In the genomic region with DNA sequence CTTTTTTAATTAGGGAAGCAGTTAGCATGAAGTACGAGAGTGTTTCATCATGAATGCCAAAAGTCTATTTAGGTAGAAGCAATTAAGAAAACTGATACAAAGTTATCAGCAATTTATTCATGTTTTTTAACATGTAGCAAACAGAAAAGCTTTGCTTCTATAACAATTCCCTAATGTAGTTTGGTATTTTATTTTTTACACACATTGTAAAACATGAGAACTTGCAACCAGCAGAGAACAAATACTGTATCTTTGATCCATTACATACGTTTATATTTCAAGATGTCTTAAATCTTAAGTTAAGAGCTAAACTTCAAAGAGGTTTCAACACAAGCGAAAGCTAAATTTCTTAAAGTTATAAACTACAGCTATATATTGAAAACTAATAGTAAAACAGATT, we compare ENCODE assay signal across 19 cellular contexts.
"Had no signal": no experiment of that assay in that cellular context is flagged by ENCODE, and none has a peak within 500 bp of the region (broad histone marks: within the 10 kb centered on the region; RNA-seq: fewer than 3 reads in every experiment).

No MANE protein-coding gene starts in this region.

- H3K27ac Mint-ChIP-seq: natural killer cell; stimulated activated naive CD8-positive, alpha-beta T cell treated with anti-CD3 and anti-CD28 coated beads, Interleukin-15, Interleukin-2, amounts not matched to agents 100 ng/mL and 50 ng/mL, for 24 hours had no signal

- H3K36me3 Mint-ChIP-seq: natural killer cell had no signal

- H3K9me3 ChIP-seq: heart right ventricle, prostate gland, right lobe of liver, tibial artery, upper lobe of right lung, vagina had no signal

- H3K9ac ChIP-seq: parathyroid adenoma had no signal

- H3K4me3 ChIP-seq: heart right ventricle, prostate gland, right lobe of liver, tibial artery, upper lobe of right lung, vagina had no signal

- H3K4me3 Mint-ChIP-seq: mesothelial cell of epicardium; natural killer cell; stimulated activated memory B cell treated with anti-CD40 and anti-IgM and Interleukin-4, amounts not matched to agents 10 μg/mL and 1 μg/mL and 100 μg/mL, for 72 hours; stimulated activated naive CD8-positive, alpha-beta T cell treated with anti-CD3 and anti-CD28 coated beads, Interleukin-15, Interleukin-2, amounts not matched to agents 100 ng/mL and 50 ng/mL, for 24 hours had no signal

- H3K36me3 ChIP-seq: heart right ventricle, prostate gland, right lobe of liver, tibial artery, upper lobe of right lung, vagina had no signal

- H3K9me3 Mint-ChIP-seq: mesothelial cell of epicardium; natural killer cell; stimulated activated memory B cell treated with anti-CD40 and anti-IgM and Interleukin-4, amounts not matched to agents 10 μg/mL and 1 μg/mL and 100 μg/mL, for 72 hours; stimulated activated naive CD8-positive, alpha-beta T cell treated with anti-CD3 and anti-CD28 coated beads, Interleukin-15, Interleukin-2, amounts not matched to agents 100 ng/mL and 50 ng/mL, for 24 hours had no signal

- DNase-seq: effector memory CD4-positive, alpha-beta T cell; heart right ventricle; hypothalamus; islet precursor cell; natural killer cell; occipital lobe; retina; right lobe of liver; stimulated activated CD4-positive, alpha-beta T cell treated with anti-CD3 and anti-CD28 coated beads, Interleukin-4, amount 100 ng/mL, for 24 hours; tibial artery; upper lobe of right lung had no signal

- H2AFZ ChIP-seq: parathyroid adenoma had no signal

- H3K4me1 ChIP-seq: prostate gland had no signal

- H3K27me3 Mint-ChIP-seq: stimulated activated memory B cell treated with anti-CD40 and anti-IgM and Interleukin-4, amounts not matched to agents 10 μg/mL and 1 μg/mL and 100 μg/mL, for 72 hours; stimulated activated naive CD8-positive, alpha-beta T cell treated with anti-CD3 and anti-CD28 coated beads, Interleukin-15, Interleukin-2, amounts not matched to agents 100 ng/mL and 50 ng/mL, for 24 hours had no signal

- H3K27ac ChIP-seq: heart right ventricle, parathyroid adenoma, prostate gland, right lobe of liver, tibial artery, upper lobe of right lung, vagina had no signal

- ATAC-seq: esophagus mucosa; heart right ventricle; left lobe of liver; natural killer cell; right lobe of liver; stimulated activated memory B cell treated with anti-CD40 and anti-IgM and Interleukin-4, amounts not matched to agents 10 μg/mL and 1 μg/mL and 100 μg/mL, for 72 hours; upper lobe of right lung had no signal

- H3K27me3 ChIP-seq: heart right ventricle, right lobe of liver, tibial artery, upper lobe of right lung, vagina had no signal
